Comparison of ENCODE assay signal across 16 cellular contexts in the genomic region with DNA sequence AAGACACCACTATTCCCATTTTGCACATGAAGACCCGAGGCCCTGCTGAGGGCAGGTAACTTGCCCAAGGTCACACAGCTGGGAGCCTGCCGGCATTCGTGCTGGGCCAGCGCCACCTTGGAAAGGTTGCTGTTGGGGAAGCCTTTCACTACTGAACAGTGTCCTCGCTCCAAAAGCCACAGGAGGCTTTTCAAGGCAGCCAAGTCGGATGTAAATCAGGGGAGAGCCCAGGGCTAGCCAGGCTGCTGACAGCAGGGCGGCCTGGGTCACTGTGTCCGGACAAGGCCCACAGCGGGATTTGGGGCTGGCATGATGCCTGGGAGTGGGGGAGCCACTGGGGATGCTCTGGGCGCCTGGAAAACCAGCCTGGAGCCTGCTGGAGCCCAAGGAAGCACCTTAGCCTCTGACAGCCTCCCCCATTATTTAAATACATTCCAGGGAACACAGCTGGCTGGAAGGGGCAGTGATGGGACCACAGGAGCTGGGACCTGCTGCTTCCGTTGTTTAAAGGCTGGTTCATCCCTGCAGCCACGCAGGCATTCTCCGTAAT. TPM values are rescaled to one million over a fixed set of nuclear protein-coding genes. Genes with fewer than 3 reads are reported as not detected.
DNase-seq lines count a peak whose midpoint lies in the region; ATAC-seq, FAIRE-seq and TF ChIP-seq lines count a peak whose summit lies in the region.
"Had no signal": no experiment of that assay in that cellular context is flagged by ENCODE, and none has a peak within 500 bp of the region (broad histone marks: within the 10 kb centered on the region; RNA-seq: fewer than 3 reads in every experiment).

No MANE protein-coding gene starts in this region.

- H3K9me3 Mint-ChIP-seq in activated T-helper 1 cell treated with anti-CD3 and anti-CD28 coated beads, Interleukin-12 subunit alpha, Interleukin-12 subunit beta, Interleukin-2, Interleukin-4 antibody, amounts not matched to agents 30 ng/mL and 10 ng/mL and 1 ng/mL, durations not matched to agents 14 hours and 24 hours and 36 hours = no peaks in the 10 kb centered on the region
- H3K9me3 Mint-ChIP-seq: neural crest cell had no signal

- H3K27ac Mint-ChIP-seq in activated T-helper 1 cell treated with anti-CD3 and anti-CD28 coated beads, Interleukin-12 subunit alpha, Interleukin-12 subunit beta, Interleukin-2, Interleukin-4 antibody, amounts not matched to agents 30 ng/mL and 10 ng/mL and 1 ng/mL, durations not matched to agents 14 hours and 24 hours and 36 hours = peak overlapping the region; percentile 7
- H3K27ac Mint-ChIP-seq: activated CD4-positive, alpha-beta T cell treated with anti-CD3 and anti-CD28 coated beads for 36 hours had no signal

- H3K4me1 ChIP-seq in HUES6 (ENCODE audit: control insufficient read depth, insufficient read depth, low read length) (peaks cover 50% of the 10 kb centered on the region), kidney (ENCODE audit: control insufficient read depth in 1 of 2, insufficient read depth in 1 of 2, low read depth in 1 of 2, low read length in 2 of 2) (peaks cover 6 to 19% of the 10 kb centered on the region in 2 donors), thyroid gland (peaks cover 51 to 79% of the 10 kb centered on the region in 2 donors)

- no peaks in the 10 kb centered on the region for H3K27me3 Mint-ChIP-seq in activated T-helper 1 cell treated with anti-CD3 and anti-CD28 coated beads, Interleukin-12 subunit alpha, Interleukin-12 subunit beta, Interleukin-2, Interleukin-4 antibody, amounts not matched to agents 30 ng/mL and 10 ng/mL and 1 ng/mL, durations not matched to agents 14 hours and 24 hours and 36 hours (ENCODE audit: insufficient read depth)
- H3K27me3 Mint-ChIP-seq: activated CD4-positive, alpha-beta T cell treated with anti-CD3 and anti-CD28 coated beads for 36 hours had no signal

- peak overlapping the region; percentile 51 for H3K9ac ChIP-seq in HUES6 (ENCODE audit: low read length)
- H3K9ac ChIP-seq in kidney (ENCODE audit: low read length in 2 of 2) = no peak overlapping the region

- H3K36me3 Mint-ChIP-seq in activated T-helper 1 cell treated with anti-CD3 and anti-CD28 coated beads, Interleukin-12 subunit alpha, Interleukin-12 subunit beta, Interleukin-2, Interleukin-4 antibody, amounts not matched to agents 30 ng/mL and 10 ng/mL and 1 ng/mL, durations not matched to agents 14 hours and 24 hours and 36 hours (ENCODE audit: low read depth) = peaks cover 19% of the 10 kb centered on the region

- FAIRE-seq in kidney (lab: Jason Lieb, UNC) = no peak
- FAIRE-seq: D721Med, GM12891, GM19239, islet of Langerhans had no signal

- no peak for TF ChIP-seq POLR2A in thyroid gland (IDR thresholded peaks at IDR 0.05)

- DNase-seq in activated T-helper 1 cell treated with anti-CD3 and anti-CD28 coated beads, Interleukin-12 subunit alpha, Interleukin-12 subunit beta, Interleukin-2, Interleukin-4 antibody, amounts not matched to agents 30 ng/mL and 10 ng/mL and 1 ng/mL, durations not matched to agents 14 hours and 24 hours and 36 hours (ENCODE audit: low spot score) = no peak
- DNase-seq in kidney = peak; percentile 84
- DNase-seq in thyroid gland = peak in 1 of 2 donors; percentile 51
- DNase-seq in T-helper 1 cell = no peak
- DNase-seq: activated CD4-positive, alpha-beta T cell treated with anti-CD3 and anti-CD28 coated beads for 36 hours; activated gamma-delta T cell; NCI-H446 treated with DMSO at 0.1 percent for 48 hours; stimulated activated CD4-positive, alpha-beta T cell treated with anti-CD3 and anti-CD28 coated beads, Interleukin-2, amount 100 ng/mL, for 48 hours had no signal

- peaks cover 27% of the 10 kb centered on the region for H3K4me1 Mint-ChIP-seq in activated T-helper 1 cell treated with anti-CD3 and anti-CD28 coated beads, Interleukin-12 subunit alpha, Interleukin-12 subunit beta, Interleukin-2, Interleukin-4 antibody, amounts not matched to agents 30 ng/mL and 10 ng/mL and 1 ng/mL, durations not matched to agents 14 hours and 24 hours and 36 hours (ENCODE audit: low read depth)

- no peak overlapping the region for H3K4me3 Mint-ChIP-seq in activated T-helper 1 cell treated with anti-CD3 and anti-CD28 coated beads, Interleukin-12 subunit alpha, Interleukin-12 subunit beta, Interleukin-2, Interleukin-4 antibody, amounts not matched to agents 30 ng/mL and 10 ng/mL and 1 ng/mL, durations not matched to agents 14 hours and 24 hours and 36 hours
- H3K4me3 Mint-ChIP-seq: activated CD4-positive, alpha-beta T cell treated with anti-CD3 and anti-CD28 coated beads for 36 hours; neural crest cell had no signal

- ATAC-seq in HG03432 (IDR thresholded peaks at IDR 0.05; ENCODE audit: unreplicated experiment) (no peak), HG03342 (IDR thresholded peaks at IDR 0.05; ENCODE audit: unreplicated experiment) (no peak)
- ATAC-seq: activated CD4-positive, alpha-beta T cell treated with anti-CD3 and anti-CD28 coated beads for 36 hours had no signal

- H3K9me3 ChIP-seq in HUES6 (ENCODE audit: control insufficient read depth, insufficient read depth, low read depth, low read length) (no peaks in the 10 kb centered on the region), kidney (ENCODE audit: control insufficient read depth in 1 of 2, low read length in 2 of 2) (no peaks in the 10 kb centered on the region), thyroid gland (no peaks in the 10 kb centered on the region)

- intact Hi-C loops in activated T-helper 1 cell treated with anti-CD3 and anti-CD28 coated beads, Interleukin-12 subunit alpha, Interleukin-12 subunit beta, Interleukin-2, Interleukin-4 antibody, amounts not matched to agents 30 ng/mL and 10 ng/mL and 1 ng/mL, durations not matched to agents 14 hours and 24 hours and 36 hours (cut with micrococcal nuclease) = no loop called here
- intact Hi-C loops in kidney (cut with DNase I) = no loop called here
- intact Hi-C loops in thyroid gland (cut with DNase I) = no loop called here

- WGBS in thyroid gland, 2 donors = 59 to 61% methylated on average over 10 to 13 of the region's 13 CpGs

- H3K36me3 ChIP-seq in HUES6 (ENCODE audit: control insufficient read depth, insufficient read depth, low read length) (peaks cover 42% of the 10 kb centered on the region), kidney (ENCODE audit: control insufficient read depth in 1 of 2, insufficient read depth in 2 of 2, low read length in 2 of 2) (peaks cover 0 to 7% of the 10 kb centered on the region in 2 donors), thyroid gland (peaks cover 0 to 5% of the 10 kb centered on the region in 2 donors)

- H3K27me3 ChIP-seq in HUES6 (ENCODE audit: control insufficient read depth, insufficient read depth, low read length) = no peaks in the 10 kb centered on the region
- no peaks in the 10 kb centered on the region for H3K27me3 ChIP-seq in thyroid gland

- H3K4me3 ChIP-seq in HUES6 (ENCODE audit: low read depth, low read length) = peak overlapping the region; percentile 25
- H3K4me3 ChIP-seq in kidney (ENCODE audit: low read length in 2 of 2) = no peak overlapping the region
- no peak overlapping the region for H3K4me3 ChIP-seq in thyroid gland (replicated peaks in 1 of 3)

- TF ChIP-seq CTCF in kidney (IDR thresholded peaks at IDR 0.05; ENCODE audit: borderline replicate concordance, extremely low read depth, insufficient read depth) (no peak), thyroid gland (IDR thresholded peaks at IDR 0.05) (no peak)

- H3K27ac ChIP-seq in HUES6 (ENCODE audit: low read depth, low read length) (peak overlapping the region; percentile 46; the same call in 1 of the 2 replicates), kidney (ENCODE audit: low read depth in 2 of 2, low read length in 2 of 2) (peak overlapping the region; percentile 5 to 29), thyroid gland (peak overlapping the region; percentile 74 to 93 (median 87))

RNA-seq across cellular contexts. Expression of a gene that starts 10.5 kb away (rescaled TPM):
- total RNA-seq in activated T-helper 1 cell treated with anti-CD3 and anti-CD28 coated beads, Interleukin-12 subunit alpha, Interleukin-12 subunit beta, Interleukin-2, Interleukin-4 antibody, amounts not matched to agents 30 ng/mL and 10 ng/mL and 1 ng/mL, durations not matched to agents 14 hours and 24 hours and 36 hours = 45.4 and 51.2 TPM in 2 replicates
- total RNA-seq in kidney (64.0 TPM), thyroid gland (10 to 100 TPM; 42.7 to 98.0 (median 72.5) TPM)
- polyA plus RNA-seq in kidney (ENCODE audit: insufficient read depth, low read depth, low replicate concordance) = 7.1 TPM

Comparison
In these comparisons a context has a peak if more than half of its experiments do, and no peak if none do; other contexts are left out.
1. H3K27ac ChIP-seq: peak in every context shown above with its lines; median percentile 87 in thyroid gland; 46 in HUES6; 17 in kidney.